In the genomic region with DNA sequence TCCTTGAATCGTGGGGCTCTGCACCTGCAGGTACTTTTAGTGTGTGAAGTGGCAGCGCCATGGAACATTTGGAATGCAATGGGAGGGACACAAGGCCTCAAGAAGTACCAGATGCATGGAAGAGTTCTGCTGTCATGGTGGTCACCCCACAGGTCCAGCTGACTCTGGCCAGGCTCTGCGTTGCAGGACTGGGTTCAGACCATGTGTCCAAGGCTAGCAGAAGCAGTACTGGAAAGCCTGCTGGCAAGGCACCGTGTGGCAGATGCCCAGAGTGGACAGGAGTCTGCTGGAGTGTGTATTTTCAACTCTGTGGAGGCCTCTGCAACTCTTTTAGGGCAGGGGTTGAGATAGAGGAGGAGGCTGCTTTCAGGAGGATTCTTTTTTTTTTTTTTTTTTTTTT, we compare ENCODE assay signal across 1 cellular context.
TF ChIP-seq lines count a peak whose summit lies in the region.

No MANE protein-coding gene starts in this region.

TF ChIP-seq in liver, 16 proteins besides CTCF, POLR2A, EP300 and RAD21 (continued from another document):
- TF ChIP-seq GABPA (IDR thresholded peaks at IDR 0.05 in 1 of 2, conservative IDR thresholded peaks at IDR 0.05 in 1 of 2), result no peak
- TF ChIP-seq, protein P1, sequence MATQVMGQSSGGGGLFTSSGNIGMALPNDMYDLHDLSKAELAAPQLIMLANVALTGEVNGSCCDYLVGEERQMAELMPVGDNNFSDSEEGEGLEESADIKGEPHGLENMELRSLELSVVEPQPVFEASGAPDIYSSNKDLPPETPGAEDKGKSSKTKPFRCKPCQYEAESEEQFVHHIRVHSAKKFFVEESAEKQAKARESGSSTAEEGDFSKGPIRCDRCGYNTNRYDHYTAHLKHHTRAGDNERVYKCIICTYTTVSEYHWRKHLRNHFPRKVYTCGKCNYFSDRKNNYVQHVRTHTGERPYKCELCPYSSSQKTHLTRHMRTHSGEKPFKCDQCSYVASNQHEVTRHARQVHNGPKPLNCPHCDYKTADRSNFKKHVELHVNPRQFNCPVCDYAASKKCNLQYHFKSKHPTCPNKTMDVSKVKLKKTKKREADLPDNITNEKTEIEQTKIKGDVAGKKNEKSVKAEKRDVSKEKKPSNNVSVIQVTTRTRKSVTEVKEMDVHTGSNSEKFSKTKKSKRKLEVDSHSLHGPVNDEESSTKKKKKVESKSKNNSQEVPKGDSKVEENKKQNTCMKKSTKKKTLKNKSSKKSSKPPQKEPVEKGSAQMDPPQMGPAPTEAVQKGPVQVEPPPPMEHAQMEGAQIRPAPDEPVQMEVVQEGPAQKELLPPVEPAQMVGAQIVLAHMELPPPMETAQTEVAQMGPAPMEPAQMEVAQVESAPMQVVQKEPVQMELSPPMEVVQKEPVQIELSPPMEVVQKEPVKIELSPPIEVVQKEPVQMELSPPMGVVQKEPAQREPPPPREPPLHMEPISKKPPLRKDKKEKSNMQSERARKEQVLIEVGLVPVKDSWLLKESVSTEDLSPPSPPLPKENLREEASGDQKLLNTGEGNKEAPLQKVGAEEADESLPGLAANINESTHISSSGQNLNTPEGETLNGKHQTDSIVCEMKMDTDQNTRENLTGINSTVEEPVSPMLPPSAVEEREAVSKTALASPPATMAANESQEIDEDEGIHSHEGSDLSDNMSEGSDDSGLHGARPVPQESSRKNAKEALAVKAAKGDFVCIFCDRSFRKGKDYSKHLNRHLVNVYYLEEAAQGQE (IDR thresholded peaks at IDR 0.05), result no peak
